Comparison of ENCODE assay signal across 17 cellular contexts in the genomic region with DNA sequence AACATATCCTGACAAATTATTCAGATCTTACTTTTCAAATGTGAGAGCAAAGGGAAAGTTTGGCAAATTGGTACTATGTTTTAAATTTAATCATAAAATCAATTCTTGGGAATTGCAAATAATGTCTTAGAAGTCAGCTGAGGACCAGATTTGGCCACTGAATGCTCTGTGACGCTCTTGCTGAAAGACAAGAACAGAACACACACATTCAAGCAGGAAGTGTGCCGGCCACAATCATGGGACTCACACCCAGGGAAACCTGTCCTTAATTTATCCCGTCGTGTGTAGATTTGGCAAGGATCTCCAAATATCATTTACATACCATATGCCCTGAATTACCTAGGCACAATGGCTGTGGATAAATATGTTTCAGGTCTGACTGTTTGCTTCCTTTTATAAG.
DNase-seq lines count a peak whose midpoint lies in the region; ATAC-seq and TF ChIP-seq lines count a peak whose summit lies in the region.
"Had no signal": no experiment of that assay in that cellular context is flagged by ENCODE, and none has a peak within 500 bp of the region (broad histone marks: within the 10 kb centered on the region; RNA-seq: fewer than 3 reads in every experiment).

No MANE protein-coding gene starts in this region.

- TF ChIP-seq CTCF in heart left ventricle (IDR thresholded peaks at IDR 0.05): no peak
- TF ChIP-seq CTCF in ovary (IDR thresholded peaks at IDR 0.05): no peak
- no peak for TF ChIP-seq CTCF in Caco-2 (IDR thresholded peaks at IDR 0.05; ENCODE audit: insufficient read depth in 1 of 2, low read depth in 1 of 2, low read length in 1 of 2, severe bottlenecking in 1 of 2, unreplicated experiment in 1 of 2)

- 6 to 13% (median 8%) methylated on average over 4 of the region's 4 CpGs for WGBS in heart left ventricle, 4 donors
- 78 to 82% (median 81%) methylated on average over 4 of the region's 4 CpGs for WGBS in ovary, 3 donors

- H3K4me1 ChIP-seq in heart left ventricle (peaks cover 4 to 85% (median 49%) of the 10 kb centered on the region in 12 donors), skeletal muscle tissue (ENCODE audit: control insufficient read depth in 3 of 3, insufficient read depth in 3 of 3, low read length in 3 of 3) (peaks cover 22 to 23% (median 23%) of the 10 kb centered on the region in 3 donors), ovary (ENCODE audit: insufficient read depth) (peaks cover 2% of the 10 kb centered on the region), Caco-2 (no peaks in the 10 kb centered on the region)
- H3K4me1 ChIP-seq: foreskin keratinocyte had no signal

- no peaks in the 10 kb centered on the region for H3K27me3 Mint-ChIP-seq in activated CD8-positive, alpha-beta memory T cell treated with anti-CD3 and anti-CD28 coated beads, Interleukin-2, amount 10 ng/mL, durations not matched to agents 7 days and 5 days
- no peaks in the 10 kb centered on the region for H3K27me3 Mint-ChIP-seq in Caco-2 (ENCODE audit: insufficient read depth, unreplicated experiment)

- H3K27ac Mint-ChIP-seq in activated CD8-positive, alpha-beta memory T cell treated with anti-CD3 and anti-CD28 coated beads, Interleukin-2, amount 10 ng/mL, durations not matched to agents 7 days and 5 days: no peak overlapping the region
- H3K27ac Mint-ChIP-seq in Caco-2 (ENCODE audit: unreplicated experiment): no peak overlapping the region
- H3K27ac Mint-ChIP-seq: activated T-helper 17 cell treated with anti-CD3 and anti-CD28 coated beads, Interleukin-2, amount 50 U/mL, for 72 hours; nephron progenitor cell; WTC11 had no signal

- peak overlapping the region in 10 of 12 donors; percentile 6 to 50 (median 16) for H3K27ac ChIP-seq in heart left ventricle
- peak overlapping the region; percentile 20 for H3K27ac ChIP-seq in skeletal muscle tissue (ENCODE audit: low read depth, low read length)
- H3K27ac ChIP-seq in ovary: no peak overlapping the region
- H3K27ac ChIP-seq: foreskin keratinocyte, GM23248, PC-9 had no signal

- intact Hi-C loops in heart left ventricle (cut with DNase I): loop anchor here in 5 of 10 donors (5.0 to 10.0 kb wide), 5 partner anchors 67 to 252 kb away; a partner anchor contains a TSS
- intact Hi-C loops in ovary (cut with DNase I): no loop called here
- intact Hi-C loops in Caco-2 (cut with micrococcal nuclease; ENCODE audit: unreplicated experiment): no loop called here

- H3K4me3 ChIP-seq in heart left ventricle (no peak overlapping the region), skeletal muscle tissue (ENCODE audit: low read length in 3 of 3) (peak overlapping the region in 1 of 3 donors; percentile 33), ovary (no peak overlapping the region), Caco-2 (ENCODE audit: low read depth, low read length) (no peak overlapping the region)
- H3K4me3 ChIP-seq: adrenal gland, GM23248, PC-9 had no signal

- TF ChIP-seq EP300 in ovary (IDR thresholded peaks at IDR 0.05): no peak

- no peak overlapping the region for H3K9ac ChIP-seq in skeletal muscle tissue (ENCODE audit: low read depth in 1 of 3, low read length in 3 of 3)
- H3K9ac ChIP-seq: GM23248 had no signal

- TF ChIP-seq POLR2A in heart left ventricle (IDR thresholded peaks at IDR 0.05): no peak
- TF ChIP-seq POLR2A in ovary (IDR thresholded peaks at IDR 0.05): no peak

- H3K9me3 ChIP-seq in heart left ventricle (no peaks in the 10 kb centered on the region), skeletal muscle tissue (ENCODE audit: control insufficient read depth in 3 of 3, low read length in 3 of 3) (no peaks in the 10 kb centered on the region), ovary (no peaks in the 10 kb centered on the region), Caco-2 (no peaks in the 10 kb centered on the region)
- H3K9me3 ChIP-seq: adrenal gland had no signal

- no peaks in the 10 kb centered on the region for H3K36me3 ChIP-seq in heart left ventricle
- H3K36me3 ChIP-seq in skeletal muscle tissue (ENCODE audit: control insufficient read depth in 3 of 3, insufficient read depth in 3 of 3, low read length in 3 of 3): no peaks in the 10 kb centered on the region
- H3K36me3 ChIP-seq in ovary: no peaks in the 10 kb centered on the region
- H3K36me3 ChIP-seq in Caco-2 (ENCODE audit: control insufficient read depth, insufficient read depth, low read length): no peaks in the 10 kb centered on the region
- H3K36me3 ChIP-seq: adrenal gland had no signal

- no peaks in the 10 kb centered on the region for H3K4me1 Mint-ChIP-seq in activated CD8-positive, alpha-beta memory T cell treated with anti-CD3 and anti-CD28 coated beads, Interleukin-2, amount 10 ng/mL, durations not matched to agents 7 days and 5 days
- no peaks in the 10 kb centered on the region for H3K4me1 Mint-ChIP-seq in Caco-2 (ENCODE audit: low read depth, unreplicated experiment)
- H3K4me1 Mint-ChIP-seq: activated T-helper 17 cell treated with anti-CD3 and anti-CD28 coated beads, Interleukin-2, amount 50 U/mL, for 72 hours had no signal

- POLR2A ChIA-PET in Caco-2 (lab: Charles Lee): no interaction called here

- DNase-seq in NCI-H1694 (lab: John Stamatoyannopoulos, UW) (peak; percentile 39), NCI-H774 (lab: John Stamatoyannopoulos, UW) (peak; percentile 42), heart left ventricle (peak; percentile 25 to 75 (median 52)), AG08396 (ENCODE audit: low spot score) (no peak), ovary (no peak), Caco-2 (no peak)
- DNase-seq in activated CD8-positive, alpha-beta memory T cell treated with anti-CD3 and anti-CD28 coated beads, Interleukin-2, amount 10 ng/mL, durations not matched to agents 7 days and 5 days: no peak
- DNase-seq: foreskin keratinocyte, GM23248, mammary epithelial cell, nephron progenitor cell, PC-9, retina had no signal

- CTCF ChIA-PET in activated CD8-positive, alpha-beta memory T cell treated with anti-CD3 and anti-CD28 coated beads, Interleukin-2, amount 10 ng/mL, durations not matched to agents 7 days and 5 days (lab: Charles Lee): no interaction called here
- CTCF ChIA-PET in Caco-2 (lab: Charles Lee): no interaction called here

- H3K36me3 Mint-ChIP-seq in activated CD8-positive, alpha-beta memory T cell treated with anti-CD3 and anti-CD28 coated beads, Interleukin-2, amount 10 ng/mL, durations not matched to agents 7 days and 5 days: no peaks in the 10 kb centered on the region
- no peaks in the 10 kb centered on the region for H3K36me3 Mint-ChIP-seq in Caco-2 (ENCODE audit: insufficient read depth, unreplicated experiment)
- H3K36me3 Mint-ChIP-seq: WTC11 had no signal

- ATAC-seq in heart left ventricle: peak in 3 of 4 donors; percentile 38 to 47 (median 43)
- no peak for ATAC-seq in activated CD8-positive, alpha-beta memory T cell treated with anti-CD3 and anti-CD28 coated beads, Interleukin-2, amount 10 ng/mL, durations not matched to agents 7 days and 5 days
- ATAC-seq: activated T-helper 17 cell treated with anti-CD3 and anti-CD28 coated beads, Interleukin-2, amount 50 U/mL, for 72 hours; foreskin keratinocyte; WTC11 had no signal

- H3K9me3 Mint-ChIP-seq in activated CD8-positive, alpha-beta memory T cell treated with anti-CD3 and anti-CD28 coated beads, Interleukin-2, amount 10 ng/mL, durations not matched to agents 7 days and 5 days (ENCODE audit: low read depth): no peaks in the 10 kb centered on the region
- H3K9me3 Mint-ChIP-seq in Caco-2 (ENCODE audit: unreplicated experiment): no peaks in the 10 kb centered on the region
- H3K9me3 Mint-ChIP-seq: activated T-helper 17 cell treated with anti-CD3 and anti-CD28 coated beads, Interleukin-2, amount 50 U/mL, for 72 hours; nephron progenitor cell; WTC11 had no signal

- no TSS peak for BruUV-seq in Caco-2 (replicated peaks; lab: Mats Ljungman, UMichigan)

- H3K27me3 ChIP-seq in heart left ventricle (no peaks in the 10 kb centered on the region), skeletal muscle tissue (ENCODE audit: control insufficient read depth in 3 of 3, insufficient read depth in 3 of 3, low read length in 3 of 3) (no peaks in the 10 kb centered on the region), ovary (no peaks in the 10 kb centered on the region), Caco-2 (replicated peaks; ENCODE audit: control insufficient read depth, insufficient read depth, low read length) (no peaks in the 10 kb centered on the region)
- H3K27me3 ChIP-seq: adrenal gland, foreskin keratinocyte had no signal

- no peak overlapping the region for H3K4me3 Mint-ChIP-seq in activated CD8-positive, alpha-beta memory T cell treated with anti-CD3 and anti-CD28 coated beads, Interleukin-2, amount 10 ng/mL, durations not matched to agents 7 days and 5 days
- no peak overlapping the region for H3K4me3 Mint-ChIP-seq in Caco-2 (ENCODE audit: unreplicated experiment)
- H3K4me3 Mint-ChIP-seq: activated T-helper 17 cell treated with anti-CD3 and anti-CD28 coated beads, Interleukin-2, amount 50 U/mL, for 72 hours; nephron progenitor cell; WTC11 had no signal

Comparison
In these comparisons a context has a peak if more than half of its experiments do, and no peak if none do; other contexts are left out.
1. DNase-seq: peak in NCI-H1694 (single experiment), NCI-H774 (single experiment) and heart left ventricle (5 of 5); none in AG08396 (single experiment), ovary (0 of 5), activated CD8-positive, alpha-beta memory T cell treated with anti-CD3 and anti-CD28 coated beads, Interleukin-2, amount 10 ng/mL, durations not matched to agents 7 days and 5 days (single experiment) and Caco-2 (0 of 2).
2. H3K27ac ChIP-seq: peak in heart left ventricle (10 of 12) and skeletal muscle tissue (single experiment); none in ovary (0 of 2).